29 cellular contexts compared by ENCODE assay signal in the genomic region with DNA sequence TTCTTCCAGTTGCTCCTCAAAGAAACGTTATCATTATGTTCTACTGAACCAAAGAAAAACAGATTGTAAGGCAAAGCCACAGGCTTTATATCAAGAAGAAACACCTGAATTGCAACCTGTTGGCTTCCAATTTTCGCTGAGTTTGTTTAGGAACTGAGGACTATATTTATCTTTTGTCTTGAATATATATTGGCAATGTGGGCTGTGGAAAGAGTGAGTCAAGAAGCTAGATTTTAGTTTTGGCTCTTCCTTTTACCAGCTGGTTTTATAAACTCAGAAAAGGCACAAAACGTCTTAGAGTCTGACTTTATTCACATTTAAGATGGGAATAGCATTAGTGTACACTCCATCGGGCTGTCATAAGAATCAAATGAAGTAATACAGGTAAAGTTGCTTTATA. TPM values are rescaled to one million over a fixed set of nuclear protein-coding genes. Genes with fewer than 3 reads are reported as not detected.
"Had no signal": no experiment of that assay in that cellular context is flagged by ENCODE, and none has a peak within 500 bp of the region (broad histone marks: within the 10 kb centered on the region; RNA-seq: fewer than 3 reads in every experiment).

No MANE protein-coding gene starts in this region.

- H3K4me3 Mint-ChIP-seq: activated CD4-positive, alpha-beta memory T cell treated with anti-CD3 and anti-CD28 coated beads, Interleukin-2, amount 10 ng/mL, durations not matched to agents 7 days and 5 days; activated CD4-positive, alpha-beta T cell treated with anti-CD3 and anti-CD28 coated beads for 36 hours; activated naive CD4-positive, alpha-beta T cell treated with anti-CD3 and anti-CD28 coated beads, Interleukin-2, amount 10 ng/mL, durations not matched to agents 7 days and 5 days; activated naive CD8-positive, alpha-beta T cell treated with anti-CD3 and anti-CD28 coated beads for 36 hours; brain; central memory CD8-positive, alpha-beta T cell; T-helper 2 cell treated with Interferon-gamma antibody and Interleukin-4, amounts not matched to agents 5 μg/mL and 100 μg/mL, for 36 hours had no signal

- H3K27ac Mint-ChIP-seq: activated CD4-positive, alpha-beta memory T cell treated with anti-CD3 and anti-CD28 coated beads, Interleukin-2, amount 10 ng/mL, durations not matched to agents 7 days and 5 days; activated CD4-positive, alpha-beta T cell treated with anti-CD3 and anti-CD28 coated beads for 36 hours; activated naive CD4-positive, alpha-beta T cell treated with anti-CD3 and anti-CD28 coated beads, Interleukin-2, amount 10 ng/mL, durations not matched to agents 7 days and 5 days; activated naive CD8-positive, alpha-beta T cell treated with anti-CD3 and anti-CD28 coated beads for 36 hours; activated T-helper 2 cell treated with anti-CD3 and anti-CD28 coated beads, Interferon-gamma antibody, Interleukin-2, Interleukin-4, amounts not matched to agents 10 μg/mL and 5 μg/mL and 100 μg/mL, durations not matched to agents 14 hours and 24 hours and 36 hours; brain; T-helper 2 cell treated with Interferon-gamma antibody and Interleukin-4, amounts not matched to agents 5 μg/mL and 100 μg/mL, for 36 hours had no signal

- H3K9me3 Mint-ChIP-seq: activated CD4-positive, alpha-beta memory T cell treated with anti-CD3 and anti-CD28 coated beads, Interleukin-2, amount 10 ng/mL, durations not matched to agents 7 days and 5 days; activated naive CD4-positive, alpha-beta T cell treated with anti-CD3 and anti-CD28 coated beads, Interleukin-2, amount 10 ng/mL, durations not matched to agents 7 days and 5 days; activated naive CD8-positive, alpha-beta T cell treated with anti-CD3 and anti-CD28 coated beads for 36 hours; activated T-helper 2 cell treated with anti-CD3 and anti-CD28 coated beads, Interferon-gamma antibody, Interleukin-2, Interleukin-4, amounts not matched to agents 10 μg/mL and 5 μg/mL and 100 μg/mL, durations not matched to agents 14 hours and 24 hours and 36 hours; central memory CD8-positive, alpha-beta T cell; T-helper 2 cell treated with Interferon-gamma antibody and Interleukin-4, amounts not matched to agents 5 μg/mL and 100 μg/mL, for 36 hours had no signal

- DNase-seq: activated CD4-positive, alpha-beta memory T cell treated with anti-CD3 and anti-CD28 coated beads, Interleukin-2, amount 10 ng/mL, durations not matched to agents 7 days and 5 days; activated CD4-positive, alpha-beta T cell treated with anti-CD3 and anti-CD28 coated beads for 36 hours; activated CD4-positive, alpha-beta T cell treated with anti-CD3 and anti-CD28 coated beads, Interleukin-2, amount 50 U/mL, for 1 hour; activated gamma-delta T cell treated with Interleukin-2 at 50 U/mL for 16 hours; activated naive CD4-positive, alpha-beta T cell treated with anti-CD3 and anti-CD28 coated beads, Interleukin-2, amount 10 ng/mL, durations not matched to agents 7 days and 5 days; activated naive CD8-positive, alpha-beta T cell treated with anti-CD3 and anti-CD28 coated beads for 36 hours; activated T-cell treated with anti-CD3 and anti-CD28 coated beads for 4 hours; activated T-cell treated with anti-CD3 and anti-CD28 coated beads, Interleukin-2, amount 50 U/mL, for 48 hours; anterior cingulate cortex; Kasumi-1; KBM-7; MV-4-11; NCI-H1092 treated with DMSO at 0.1 percent for 48 hours; NCI-H1436; NCI-H1694 treated with DMSO at 0.1 percent for 48 hours; NCI-H2029 treated with DMSO at 0.1 percent for 48 hours; NCI-H345; NCI-H510A; NCI-H526 treated with DMSO at 0.1 percent for 48 hours; NCI-H82; SIG-M5; SW 1271; WERI-Rb-1 had no signal

- H3K36me3 Mint-ChIP-seq: activated naive CD4-positive, alpha-beta T cell treated with anti-CD3 and anti-CD28 coated beads, Interleukin-2, amount 10 ng/mL, durations not matched to agents 7 days and 5 days; activated naive CD8-positive, alpha-beta T cell treated with anti-CD3 and anti-CD28 coated beads for 36 hours; brain had no signal

- H3K4me1 Mint-ChIP-seq: activated CD4-positive, alpha-beta memory T cell treated with anti-CD3 and anti-CD28 coated beads, Interleukin-2, amount 10 ng/mL, durations not matched to agents 7 days and 5 days; activated CD4-positive, alpha-beta T cell treated with anti-CD3 and anti-CD28 coated beads for 36 hours; activated naive CD4-positive, alpha-beta T cell treated with anti-CD3 and anti-CD28 coated beads, Interleukin-2, amount 10 ng/mL, durations not matched to agents 7 days and 5 days; activated naive CD8-positive, alpha-beta T cell treated with anti-CD3 and anti-CD28 coated beads for 36 hours; brain; central memory CD8-positive, alpha-beta T cell had no signal

- H3K27ac ChIP-seq: SK-N-MC, WERI-Rb-1 had no signal

- H3K4me3 ChIP-seq: SK-N-MC had no signal

- ATAC-seq: activated CD4-positive, alpha-beta T cell treated with anti-CD3 and anti-CD28 coated beads for 36 hours had no signal

- H3K36me3 ChIP-seq: WERI-Rb-1 had no signal

RNA-seq across cellular contexts. Expression of a gene that starts 10.4 kb away (rescaled TPM):
- total RNA-seq: activated CD4-positive, alpha-beta memory T cell treated with anti-CD3 and anti-CD28 coated beads, Interleukin-2, amount 10 ng/mL, durations not matched to agents 7 days and 5 days; activated CD4-positive, alpha-beta T cell treated with anti-CD3 and anti-CD28 coated beads for 36 hours; activated naive CD8-positive, alpha-beta T cell treated with anti-CD3 and anti-CD28 coated beads for 36 hours; activated T-helper 2 cell treated with anti-CD3 and anti-CD28 coated beads, Interferon-gamma antibody, Interleukin-2, Interleukin-4, amounts not matched to agents 10 μg/mL and 5 μg/mL and 100 μg/mL, durations not matched to agents 14 hours and 24 hours and 36 hours; T-helper 1 cell treated with Interleukin-12 subunit alpha and Interleukin-12 subunit beta and Interleukin-4 antibody, amounts not matched to agents 30 ng/mL and 1 ng/mL, for 36 hours had no signal
